1 cellular context compared by ENCODE assay signal in the genomic region with DNA sequence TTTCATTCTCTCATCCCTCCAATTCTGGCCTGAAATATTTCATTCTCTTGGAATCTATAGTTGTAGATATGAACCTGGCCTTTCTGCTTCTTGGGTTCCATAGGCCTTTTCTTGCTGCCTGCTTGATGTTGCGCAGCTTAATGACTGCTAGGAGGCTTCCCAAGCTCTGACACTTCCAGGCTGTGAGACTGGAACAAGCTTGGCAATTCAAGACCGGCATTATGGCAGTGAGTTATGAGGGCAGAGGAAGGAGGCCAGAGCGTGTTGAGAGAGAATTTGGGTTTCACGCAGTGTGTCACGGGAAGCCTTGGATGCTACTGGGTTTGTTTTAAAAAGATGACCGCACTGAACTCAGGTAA.
TF ChIP-seq lines count a peak whose summit lies in the region.

No MANE protein-coding gene starts in this region.

TF ChIP-seq in H1, 55 proteins besides CTCF, POLR2A, EP300 and RAD21:
- TF ChIP-seq TCF12 (IDR thresholded peaks at IDR 0.05; ENCODE audit: low read depth, low read length) (no peak), NANOG (IDR thresholded peaks at IDR 0.05; ENCODE audit: insufficient read depth, low read depth, low read length, poor library complexity, severe bottlenecking) (no peak), ASH2L (IDR thresholded peaks at IDR 0.05; ENCODE audit: low read length) (no peak), JUND (IDR thresholded peaks at IDR 0.05; ENCODE audit: low read length) (no peak), KDM4A (IDR thresholded peaks at IDR 0.05; ENCODE audit: low read depth, low read length, severe bottlenecking) (no peak), TBP (IDR thresholded peaks at IDR 0.05; ENCODE audit: low read depth, low read length) (no peak), RNF2 (IDR thresholded peaks at IDR 0.05; ENCODE audit: borderline replicate concordance, low read depth, low read length, missing control alignments, poor library complexity, severe bottlenecking) (no peak), YY1 (IDR thresholded peaks at IDR 0.05; ENCODE audit: low read depth, low read length) (no peak), GABPA (IDR thresholded peaks at IDR 0.05; ENCODE audit: borderline replicate concordance, insufficient read depth, low read length) (no peak), EZH2 (IDR thresholded peaks at IDR 0.05; ENCODE audit: low read depth, low read length, severe bottlenecking) (no peak), RXRA (IDR thresholded peaks at IDR 0.05; ENCODE audit: insufficient read depth, low read depth, low read length) (no peak), SIRT6 (IDR thresholded peaks at IDR 0.05; ENCODE audit: low read length) (no peak), SIX5 (IDR thresholded peaks at IDR 0.05; ENCODE audit: low read depth, low read length) (no peak), SIN3A (conservative IDR thresholded peaks at IDR 0.05 in 1 of 2, IDR thresholded peaks at IDR 0.05 in 1 of 2; ENCODE audit: low read depth in 1 of 2, low read length in 2 of 2) (no peak), CBX5 (IDR thresholded peaks at IDR 0.05; ENCODE audit: low read depth, low read length) (no peak), NRF1 (IDR thresholded peaks at IDR 0.05; ENCODE audit: low read depth, low read length) (no peak)
- TF ChIP-seq, protein P1, sequence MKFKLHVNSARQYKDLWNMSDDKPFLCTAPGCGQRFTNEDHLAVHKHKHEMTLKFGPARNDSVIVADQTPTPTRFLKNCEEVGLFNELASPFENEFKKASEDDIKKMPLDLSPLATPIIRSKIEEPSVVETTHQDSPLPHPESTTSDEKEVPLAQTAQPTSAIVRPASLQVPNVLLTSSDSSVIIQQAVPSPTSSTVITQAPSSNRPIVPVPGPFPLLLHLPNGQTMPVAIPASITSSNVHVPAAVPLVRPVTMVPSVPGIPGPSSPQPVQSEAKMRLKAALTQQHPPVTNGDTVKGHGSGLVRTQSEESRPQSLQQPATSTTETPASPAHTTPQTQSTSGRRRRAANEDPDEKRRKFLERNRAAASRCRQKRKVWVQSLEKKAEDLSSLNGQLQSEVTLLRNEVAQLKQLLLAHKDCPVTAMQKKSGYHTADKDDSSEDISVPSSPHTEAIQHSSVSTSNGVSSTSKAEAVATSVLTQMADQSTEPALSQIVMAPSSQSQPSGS (IDR thresholded peaks at IDR 0.05; ENCODE audit: low read length), result no peak
- TF ChIP-seq, protein P2, sequence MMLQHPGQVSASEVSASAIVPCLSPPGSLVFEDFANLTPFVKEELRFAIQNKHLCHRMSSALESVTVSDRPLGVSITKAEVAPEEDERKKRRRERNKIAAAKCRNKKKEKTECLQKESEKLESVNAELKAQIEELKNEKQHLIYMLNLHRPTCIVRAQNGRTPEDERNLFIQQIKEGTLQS (IDR thresholded peaks at IDR 0.05; ENCODE audit: insufficient read depth, low read depth, low read length), result no peak
TF ChIP-seq in H1: peak in this region for 0.
